Comparison of ENCODE assay signal across 24 cellular contexts in genomic region chr6:51184046-51184445, GRCh38.
"Had no signal": no experiment of that assay in that cellular context is flagged by ENCODE, and none has a peak within 500 bp of the region (broad histone marks: within the 10 kb centered on the region; RNA-seq: fewer than 3 reads in every experiment).

No MANE protein-coding gene starts in this region.

- H3K4me3 ChIP-seq: coronary artery, gastroesophageal sphincter, heart left ventricle, hepatocyte, left lung, neural progenitor cell, psoas muscle, sigmoid colon, stomach, thyroid gland, vagina had no signal

- H3K4me1 ChIP-seq: gastroesophageal sphincter, heart left ventricle, left lung, neural progenitor cell, psoas muscle, sigmoid colon, stomach, thyroid gland, vagina had no signal

- H3K9me3 ChIP-seq: psoas muscle, sigmoid colon, stomach, thyroid gland, vagina had no signal

- H3K27me3 ChIP-seq: gastroesophageal sphincter, heart left ventricle, hepatocyte, left lung, neural progenitor cell, sigmoid colon, stomach, thyroid gland, vagina had no signal

- H3K79me2 ChIP-seq: hepatocyte had no signal

- H3K36me3 ChIP-seq: gastroesophageal sphincter, heart left ventricle, left lung, neural progenitor cell, sigmoid colon, stomach, thyroid gland, vagina had no signal

- H2AFZ ChIP-seq: hepatocyte, neural progenitor cell had no signal

- ATAC-seq: gastroesophageal sphincter; heart left ventricle; left cardiac atrium; left lung; naive thymus-derived CD4-positive, alpha-beta T cell; psoas muscle; right cardiac atrium; stimulated activated effector memory CD8-positive, alpha-beta T cell treated with anti-CD3 and anti-CD28 coated beads, Interleukin-12 subunit alpha, Interleukin-12 subunit beta, amount 100 ng/mL, for 72 hours had no signal

- H3K27ac ChIP-seq: coronary artery, gastroesophageal sphincter, heart left ventricle, hepatocyte, left lung, neural progenitor cell, psoas muscle, sigmoid colon, stomach, thyroid gland, vagina had no signal

- H3K4me2 ChIP-seq: hepatocyte, neural progenitor cell had no signal

- H3K9ac ChIP-seq: neural progenitor cell had no signal

- DNase-seq: dermis blood vessel endothelial cell; effector CD4-positive, alpha-beta T cell; foreskin fibroblast; heart left ventricle; left cardiac atrium; left lung; mesenchymal stem cell; midbrain; naive thymus-derived CD4-positive, alpha-beta T cell; psoas muscle; right cardiac atrium; sigmoid colon; stimulated activated CD4-positive, alpha-beta T cell treated with anti-CD3 and anti-CD28 coated beads, Interleukin-2, amount 100 ng/mL, for 24 hours; stimulated activated CD4-positive, alpha-beta T cell treated with anti-CD3 and anti-CD28 coated beads, Interleukin-4, amount 100 ng/mL, for 24 hours; stimulated activated naive CD4-positive, alpha-beta T cell treated with Interleukin-2 at 50 U/mL for 16 hours; stomach; thyroid gland; trophoblast cell had no signal
